Comparison of ENCODE assay signal across 8 cellular contexts in the genomic region with DNA sequence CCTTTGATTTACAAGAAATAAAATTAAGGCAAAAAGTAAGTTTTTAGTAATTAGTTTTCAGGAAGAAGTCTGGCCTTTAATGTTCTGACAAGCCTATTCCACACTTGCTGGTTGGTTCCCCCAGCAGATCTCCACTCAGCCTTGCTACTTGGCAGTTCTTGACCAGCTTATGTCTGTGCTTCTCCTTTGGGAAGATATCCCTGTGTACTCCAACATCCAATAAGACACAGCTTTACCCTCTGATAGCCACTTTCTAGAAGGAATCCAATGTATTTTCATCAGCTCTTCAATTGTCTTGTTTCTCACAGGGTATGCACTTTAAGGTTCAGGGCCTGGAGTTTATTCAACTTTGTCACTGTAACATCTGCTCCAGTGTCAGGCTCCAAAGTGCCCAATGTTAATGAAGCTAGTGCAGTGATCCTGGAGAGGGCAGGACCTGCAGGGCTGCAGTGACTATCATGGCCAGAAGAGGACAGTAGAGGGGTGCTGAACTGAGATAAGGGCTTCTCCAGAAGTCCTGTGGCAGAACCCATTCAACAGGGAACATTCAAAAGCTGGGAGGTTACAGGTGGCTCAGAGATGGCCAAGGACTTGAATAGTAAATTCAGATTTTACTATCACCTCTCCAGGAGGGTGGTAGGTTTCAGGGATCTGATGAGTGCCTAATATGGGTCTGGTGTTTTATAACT. TPM values are rescaled to one million over a fixed set of nuclear protein-coding genes. Genes with fewer than 3 reads are reported as not detected.
DNase-seq lines count a peak whose midpoint lies in the region; TF ChIP-seq lines count a peak whose summit lies in the region.

No MANE protein-coding gene starts in this region.

- POLR2A ChIA-PET in HEK293 (lab: Yijun Ruan, JAX), result interaction anchor here (1.0 to 1.3 kb wide), 3 partner anchors 24 to 391 kb away, joined by 3 to 7 read pairs (median 4); partner anchors contain the start of gene CCDC175

- no peak overlapping the region for H3K4me3 ChIP-seq in HEK293 (ENCODE audit: low read depth, low read length)
- no peak overlapping the region for H3K4me3 ChIP-seq in SJSA1
- no peak overlapping the region for H3K4me3 ChIP-seq in astrocyte of the spinal cord (ENCODE audit: low read depth, low read length)

- H3K27ac ChIP-seq in HEK293 (ENCODE audit: extremely low read depth, low read depth, low read length) (no peak overlapping the region), SJSA1 (no peak overlapping the region)

- CTCF ChIA-PET in HEK293 (lab: Yijun Ruan, JAX), result interaction anchor here (0.6 to 6.9 kb wide), 40 partner anchors 10 to 1077 kb away, joined by 3 to 208 read pairs (median 4); partner anchors contain the start of genes CCDC175, JKAMP, L3HYPDH and LRRC9

- no peaks in the 10 kb centered on the region; the same call in 1 of the 2 replicates for H3K4me1 ChIP-seq in HEK293 (ENCODE audit: control insufficient read depth, insufficient read depth, low read length)
- H3K4me1 ChIP-seq in SJSA1 (replicated peaks), result no peaks in the 10 kb centered on the region

- TF ChIP-seq CTCF in HEK293 (tag by site-specific recombination; IDR thresholded peaks at IDR 0.05) (0 out of 2 replicates have a peak, but pooled peaks have one; percentile 50), astrocyte of the spinal cord (IDR thresholded peaks at IDR 0.05; ENCODE audit: low read depth, low read length) (peak; percentile 99)

- H3K36me3 ChIP-seq in HEK293 (ENCODE audit: control insufficient read depth in 2 of 2, insufficient read depth in 1 of 2, low read length in 2 of 2) (peaks cover 0 to 13% of the 10 kb centered on the region in 2 experiments; a peak in 2 of 3 replicates), SJSA1 (peaks cover 16% of the 10 kb centered on the region)

- no peaks in the 10 kb centered on the region; the same call in 1 of the 2 replicates for H3K27me3 ChIP-seq in SJSA1 (replicated peaks)

- in situ Hi-C loops in astrocyte of the spinal cord (cut with HindIII; ENCODE audit: low sequenced_read_pairs), result no loop called here

- peak; percentile 55 for DNase-seq in SIG-M5 treated with dmso at 0.1 percent for 504 hours (lab: John Stamatoyannopoulos, UW; ENCODE audit: unreplicated experiment)
- DNase-seq in SIG-M5 (lab: John Stamatoyannopoulos, UW), result no peak
- DNase-seq in MV-4-11 (lab: John Stamatoyannopoulos, UW), result peak; percentile 28
- peak; percentile 28 to 51 for DNase-seq in SJSA1 (ENCODE audit: low read depth in 1 of 2, low spot score in 2 of 2)
- DNase-seq in astrocyte of the spinal cord (ENCODE audit: low read depth, low spot score), result peak; percentile 56
- DNase-seq in islet precursor cell, result peak; percentile 91
- peak; percentile 31 to 41 for DNase-seq in stimulated activated CD4-positive, alpha-beta T cell treated with anti-CD3 and anti-CD28 coated beads, Interleukin-2, amount 100 ng/mL, for 48 hours

- H3K9me3 ChIP-seq in HEK293 (ENCODE audit: control insufficient read depth, insufficient read depth, low read depth, low read length) (no peaks in the 10 kb centered on the region), SJSA1 (replicated peaks) (no peaks in the 10 kb centered on the region)

TF ChIP-seq in HEK293, 187 proteins besides CTCF, POLR2A, EP300 and RAD21:
- TF ChIP-seq ZNF654 (tag by site-specific recombination; IDR thresholded peaks at IDR 0.05; ENCODE audit: low read depth), result peak; percentile 61
- TF ChIP-seq, protein P1, sequence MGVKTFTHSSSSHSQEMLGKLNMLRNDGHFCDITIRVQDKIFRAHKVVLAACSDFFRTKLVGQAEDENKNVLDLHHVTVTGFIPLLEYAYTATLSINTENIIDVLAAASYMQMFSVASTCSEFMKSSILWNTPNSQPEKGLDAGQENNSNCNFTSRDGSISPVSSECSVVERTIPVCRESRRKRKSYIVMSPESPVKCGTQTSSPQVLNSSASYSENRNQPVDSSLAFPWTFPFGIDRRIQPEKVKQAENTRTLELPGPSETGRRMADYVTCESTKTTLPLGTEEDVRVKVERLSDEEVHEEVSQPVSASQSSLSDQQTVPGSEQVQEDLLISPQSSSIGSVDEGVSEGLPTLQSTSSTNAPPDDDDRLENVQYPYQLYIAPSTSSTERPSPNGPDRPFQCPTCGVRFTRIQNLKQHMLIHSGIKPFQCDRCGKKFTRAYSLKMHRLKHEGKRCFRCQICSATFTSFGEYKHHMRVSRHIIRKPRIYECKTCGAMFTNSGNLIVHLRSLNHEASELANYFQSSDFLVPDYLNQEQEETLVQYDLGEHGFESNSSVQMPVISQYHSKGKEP (tag by site-specific recombination; IDR thresholded peaks at IDR 0.05), result no peak
- TF ChIP-seq ZNF544 (tag by site-specific recombination; IDR thresholded peaks at IDR 0.05), result no peak
- no peak for TF ChIP-seq ZNF19 (tag by site-specific recombination; IDR thresholded peaks at IDR 0.05; ENCODE audit: low read depth)
- no peak for TF ChIP-seq ZNF660 (tag by site-specific recombination; IDR thresholded peaks at IDR 0.05)
- TF ChIP-seq ZNF133 (tag by site-specific recombination; IDR thresholded peaks at IDR 0.05), result no peak
- no peak for TF ChIP-seq ZNF10 (tag by site-specific recombination; IDR thresholded peaks at IDR 0.05)
- TF ChIP-seq, protein P2, sequence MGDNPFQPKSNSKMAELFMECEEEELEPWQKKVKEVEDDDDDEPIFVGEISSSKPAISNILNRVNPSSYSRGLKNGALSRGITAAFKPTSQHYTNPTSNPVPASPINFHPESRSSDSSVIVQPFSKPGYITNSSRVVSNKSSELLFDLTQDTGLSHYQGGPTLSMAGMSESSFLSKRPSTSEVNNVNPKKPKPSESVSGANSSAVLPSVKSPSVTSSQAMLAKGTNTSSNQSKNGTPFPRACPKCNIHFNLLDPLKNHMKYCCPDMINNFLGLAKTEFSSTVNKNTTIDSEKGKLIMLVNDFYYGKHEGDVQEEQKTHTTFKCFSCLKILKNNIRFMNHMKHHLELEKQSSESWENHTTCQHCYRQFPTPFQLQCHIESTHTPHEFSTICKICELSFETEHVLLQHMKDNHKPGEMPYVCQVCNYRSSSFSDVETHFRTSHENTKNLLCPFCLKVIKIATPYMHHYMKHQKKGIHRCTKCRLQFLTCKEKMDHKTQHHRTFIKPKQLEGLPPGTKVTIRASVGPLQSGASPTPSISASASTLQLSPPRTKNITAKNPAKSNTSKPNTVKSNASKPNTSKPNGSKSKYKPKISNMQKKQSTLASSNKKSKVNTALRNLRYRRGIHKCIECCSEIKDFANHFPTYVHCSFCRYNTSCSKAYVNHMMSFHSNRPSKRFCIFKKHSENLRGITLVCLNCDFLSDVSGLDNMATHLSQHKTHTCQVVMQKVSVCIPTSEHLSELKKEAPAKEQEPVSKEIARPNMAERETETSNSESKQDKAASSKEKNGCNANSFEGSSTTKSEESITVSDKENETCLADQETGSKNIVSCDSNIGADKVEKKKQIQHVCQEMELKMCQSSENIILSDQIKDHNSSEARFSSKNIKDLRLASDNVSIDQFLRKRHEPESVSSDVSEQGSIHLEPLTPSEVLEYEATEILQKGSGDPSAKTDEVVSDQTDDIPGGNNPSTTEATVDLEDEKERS (tag by site-specific recombination; IDR thresholded peaks at IDR 0.05), result no peak
- TF ChIP-seq ZNF791 (tag by site-specific recombination; IDR thresholded peaks at IDR 0.05), result no peak
- TF ChIP-seq ZNF146 (tag by site-specific recombination; IDR thresholded peaks at IDR 0.05), result no peak
- TF ChIP-seq SCRT2 (tag by site-specific recombination; IDR thresholded peaks at IDR 0.05), result peak; percentile 93
- TF ChIP-seq HOXC10 (CRISPR knock-in tag; IDR thresholded peaks at IDR 0.05), result no peak
- TF ChIP-seq ZSCAN16 (tag by site-specific recombination; IDR thresholded peaks at IDR 0.05), result no peak
- peak; percentile 80 for TF ChIP-seq SCRT1 (tag by site-specific recombination; IDR thresholded peaks at IDR 0.05; ENCODE audit: borderline replicate concordance)

RNA-seq across cellular contexts. Expression of gene JKAMP, which starts 22.9 kb away (rescaled TPM):
- 112 and 116 TPM in 2 replicates for total RNA-seq in SJSA1 (2014; rRNA removed; shearing (Covaris generic))

RNA-seq across cellular contexts. Expression of gene L3HYPDH, which starts 23.0 kb away (rescaled TPM):
- 58.6 and 65.9 TPM in 2 replicates for total RNA-seq in SJSA1 (2014; rRNA removed; shearing (Covaris generic))

RNA-seq across cellular contexts. Expression of gene GPR135, which starts 42.0 kb away (rescaled TPM):
- total RNA-seq in SJSA1 (2014; rRNA removed; shearing (Covaris generic)), result 1.8 and 2.7 TPM in 2 replicates
